ENCODE assay signal across 8 cellular contexts in the genomic region with DNA sequence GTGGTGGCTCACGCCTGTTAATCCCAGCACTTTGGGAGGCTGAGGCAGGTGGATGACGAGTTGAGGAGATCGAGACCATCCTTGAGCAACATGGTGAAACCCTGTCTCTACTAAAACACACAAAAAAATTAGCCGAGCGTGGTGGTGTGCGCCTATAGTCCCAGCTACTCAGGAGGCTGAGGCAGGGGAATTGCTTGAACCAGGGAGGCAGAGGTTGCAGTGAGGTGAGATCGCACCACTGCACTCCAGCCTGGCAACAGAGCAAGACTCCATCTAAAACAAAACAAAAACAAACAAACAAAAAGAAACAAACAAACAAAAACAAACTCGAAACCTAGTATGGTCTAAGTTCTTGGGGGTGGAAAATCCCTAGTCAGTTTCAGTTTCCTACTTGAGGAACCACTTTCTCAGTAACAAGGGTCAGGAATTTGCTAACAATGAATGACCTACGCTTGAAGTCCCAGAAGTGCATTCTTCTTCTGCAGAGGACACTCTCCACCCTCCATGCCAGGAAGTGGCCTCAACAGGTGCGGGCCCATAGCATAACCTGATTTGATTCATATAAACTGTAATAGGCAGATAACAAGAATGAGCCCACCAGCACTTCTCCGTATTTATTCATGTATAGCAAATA. TPM values are rescaled to one million over a fixed set of nuclear protein-coding genes. Genes with fewer than 3 reads are reported as not detected.
DNase-seq lines count a peak whose midpoint lies in the region; ATAC-seq, FAIRE-seq and TF ChIP-seq lines count a peak whose summit lies in the region.
"Not testable (repeated sequence)": the region's sequence is repeated elsewhere in the genome, so short reads cannot be mapped to it uniquely, and the experiment has no call there.

No MANE protein-coding gene starts in this region.

- ATAC-seq in CD4-positive, CD25-positive, alpha-beta regulatory T cell (ENCODE audit: low read depth in 2 of 2); activated T-cell treated with anti-CD3 and anti-CD28 coated beads, Interleukin-2, amount 50 U/mL, for 4 hours: not testable (repeated sequence)

- H4K20me1 ChIP-seq in PC-9 (ENCODE audit: insufficient read depth); neural progenitor cell (ENCODE audit: low read depth): not testable (repeated sequence)

- not testable (repeated sequence) for H3K27me3 ChIP-seq in CD4-positive, CD25-positive, alpha-beta regulatory T cell (ENCODE audit: control insufficient read depth, insufficient read depth, low read length); PC-9 (ENCODE audit: insufficient read depth, low read depth); colonic mucosa; thyroid gland
- H3K27me3 ChIP-seq in neural progenitor cell: peaks cover 32% of the 10 kb centered on the region

- H2AFZ ChIP-seq in PC-9; neural progenitor cell (replicated peaks): not testable (repeated sequence)

- 62 to 65% methylated on average over 11 of the region's 11 CpGs for WGBS in thyroid gland, 2 donors

- not testable (repeated sequence) for TF ChIP-seq POLR2A in thyroid gland (IDR thresholded peaks at IDR 0.05)

- H3K4me1 Mint-ChIP-seq in CD4-positive, CD25-positive, alpha-beta regulatory T cell: peaks cover 32 to 80% (median 63%) of the 10 kb centered on the region in 4 donors
- H3K4me1 Mint-ChIP-seq in activated T-cell treated with anti-CD3 and anti-CD28 coated beads, Interleukin-2, amount 50 U/mL, for 4 hours (ENCODE audit: low read depth): peaks cover 76% of the 10 kb centered on the region
- peaks cover 22% of the 10 kb centered on the region for H3K4me1 Mint-ChIP-seq in neural progenitor cell

- H3K79me2 ChIP-seq in PC-9 (ENCODE audit: low read depth); neural progenitor cell (ENCODE audit: low read depth): not testable (repeated sequence)

- DNase-seq in CD4-positive, CD25-positive, alpha-beta regulatory T cell; GM19239 (ENCODE audit: insufficient read length, low spot score); PC-9; activated T-cell treated with anti-CD3 and anti-CD28 coated beads, Interleukin-2, amount 50 U/mL, for 4 hours; colonic mucosa; neural progenitor cell (ENCODE audit: low spot score): not testable (repeated sequence)
- DNase-seq in kidney tubule cell (ENCODE audit: low spot score) (peak; percentile 25), thyroid gland (peak; percentile 41 to 47)

- not testable (repeated sequence) for H3K9me2 ChIP-seq in PC-9 (ENCODE audit: insufficient read depth)

- H3K4me3 Mint-ChIP-seq in CD4-positive, CD25-positive, alpha-beta regulatory T cell: peak overlapping the region; percentile 93 to 100 (median 95)
- H3K4me3 Mint-ChIP-seq in activated T-cell treated with anti-CD3 and anti-CD28 coated beads, Interleukin-2, amount 50 U/mL, for 4 hours: peak overlapping the region; percentile 95
- peak overlapping the region; percentile 61 for H3K4me3 Mint-ChIP-seq in neural progenitor cell

- peaks cover 60% of the 10 kb centered on the region for H3K4me1 ChIP-seq in CD4-positive, CD25-positive, alpha-beta regulatory T cell (ENCODE audit: control insufficient read depth, insufficient read depth, low read length, poor library complexity, severe bottlenecking)
- H3K4me1 ChIP-seq in PC-9 (replicated peaks; ENCODE audit: insufficient read depth) (peaks cover 24% of the 10 kb centered on the region), thyroid gland (peaks cover 13 to 31% of the 10 kb centered on the region in 2 donors)
- not testable (repeated sequence) for H3K4me1 ChIP-seq in colonic mucosa, neural progenitor cell

- not testable (repeated sequence) for H3K27me3 Mint-ChIP-seq in CD4-positive, CD25-positive, alpha-beta regulatory T cell; activated T-cell treated with anti-CD3 and anti-CD28 coated beads, Interleukin-2, amount 50 U/mL, for 4 hours (ENCODE audit: low read depth)
- H3K27me3 Mint-ChIP-seq in neural progenitor cell (ENCODE audit: insufficient read depth, low read depth): peaks cover 15% of the 10 kb centered on the region

- not testable (repeated sequence) for H3K9me3 Mint-ChIP-seq in CD4-positive, CD25-positive, alpha-beta regulatory T cell; activated T-cell treated with anti-CD3 and anti-CD28 coated beads, Interleukin-2, amount 50 U/mL, for 4 hours; neural progenitor cell

- not testable (repeated sequence) for H3K4me2 ChIP-seq in PC-9, neural progenitor cell

- peaks cover 11% of the 10 kb centered on the region for H3K36me3 ChIP-seq in CD4-positive, CD25-positive, alpha-beta regulatory T cell (ENCODE audit: control insufficient read depth, insufficient read depth, low read length)
- H3K36me3 ChIP-seq in PC-9 (ENCODE audit: low read depth); neural progenitor cell: not testable (repeated sequence)
- H3K36me3 ChIP-seq in colonic mucosa: peaks cover 11% of the 10 kb centered on the region
- peaks cover 13 to 14% of the 10 kb centered on the region in 2 donors for H3K36me3 ChIP-seq in thyroid gland

- peak; percentile 79 for FAIRE-seq in GM19239 (lab: Jason Lieb, UNC)

- H3K27ac Mint-ChIP-seq in CD4-positive, CD25-positive, alpha-beta regulatory T cell: peak overlapping the region; percentile 82 to 96 (median 96)
- H3K27ac Mint-ChIP-seq in neural progenitor cell: not testable (repeated sequence)

- H3K9ac ChIP-seq in colonic mucosa (ENCODE audit: low read depth in 2 of 2, low read length in 2 of 2); neural progenitor cell: not testable (repeated sequence)

- intact Hi-C loops in PC-9 (cut with micrococcal nuclease; ENCODE audit: unreplicated experiment) (loop anchor here (5.0 kb wide), 4 partner anchors 259 to 1136 kb away; partner anchors contain the start of genes POLQ and SEMA5B), colonic mucosa (cut with DNase I) (loop anchor here (10.0 kb wide), 1 partner anchor 228 kb away; no protein-coding TSS in a partner anchor), thyroid gland (cut with DNase I) (loop anchor here (10.0 kb wide), 1 partner anchor 268 kb away; the partner anchor contains the start of gene WDR5B)

- not testable (repeated sequence) for H3K9me3 ChIP-seq in CD4-positive, CD25-positive, alpha-beta regulatory T cell (ENCODE audit: control insufficient read depth in 2 of 2, low read length in 2 of 2); PC-9 (ENCODE audit: insufficient read depth, low read depth); colonic mucosa; neural progenitor cell (ENCODE audit: low read depth); thyroid gland

- peak overlapping the region; percentile 95 for H3K27ac ChIP-seq in CD4-positive, CD25-positive, alpha-beta regulatory T cell (ENCODE audit: insufficient read depth, low read length, poor library complexity, severe bottlenecking)
- H3K27ac ChIP-seq in PC-9, colonic mucosa, neural progenitor cell: not testable (repeated sequence)
- peak overlapping the region; percentile 65 to 98 (median 70) for H3K27ac ChIP-seq in thyroid gland

- peak overlapping the region; percentile 22 for H3K4me3 ChIP-seq in CD4-positive, CD25-positive, alpha-beta regulatory T cell (ENCODE audit: low read depth, low read length)
- H3K4me3 ChIP-seq in PC-9; neural progenitor cell; thyroid gland (replicated peaks in 1 of 3): not testable (repeated sequence)
- peak overlapping the region; percentile 84 for H3K4me3 ChIP-seq in colonic mucosa

- not testable (repeated sequence) for TF ChIP-seq CTCF in PC-9 (conservative IDR thresholded peaks at IDR 0.05); colonic mucosa (IDR thresholded peaks at IDR 0.05); neural progenitor cell (IDR thresholded peaks at IDR 0.05); thyroid gland (IDR thresholded peaks at IDR 0.05)

- TSS peak; percentile 29 for BruUV-seq in PC-9 (replicated peaks; lab: Mats Ljungman, UMichigan)

- peaks cover 27% of the 10 kb centered on the region for H3K36me3 Mint-ChIP-seq in CD4-positive, CD25-positive, alpha-beta regulatory T cell
- peaks cover 14% of the 10 kb centered on the region for H3K36me3 Mint-ChIP-seq in activated T-cell treated with anti-CD3 and anti-CD28 coated beads, Interleukin-2, amount 50 U/mL, for 4 hours (ENCODE audit: insufficient read depth)
- not testable (repeated sequence) for H3K36me3 Mint-ChIP-seq in neural progenitor cell

- peaks cover 14% of the 10 kb centered on the region; the same call in 1 of the 2 replicates for H3F3A ChIP-seq in PC-9 (ENCODE audit: insufficient read depth, low read depth)
- H3F3A ChIP-seq in neural progenitor cell (ENCODE audit: low read depth): peaks cover 11% of the 10 kb centered on the region

- CTCF ChIA-PET in PC-9 (lab: Charles Lee): not testable (repeated sequence)

- POLR2A ChIA-PET in PC-9 (lab: Charles Lee; ENCODE audit: unreplicated experiment): not testable (repeated sequence)

RNA-seq across cellular contexts. Expression of gene PARP14, which starts 2.3 kb away (rescaled TPM):
- total RNA-seq in CD4-positive, CD25-positive, alpha-beta regulatory T cell: 89.7 TPM
- 10 to 100 TPM; 14.2 to 20.3 (median 17.6) TPM for polyA plus RNA-seq in CD4-positive, CD25-positive, alpha-beta regulatory T cell
- 31.6 and 33.3 TPM in 2 replicates for total RNA-seq in PC-9 (2021)
- total RNA-seq in activated T-cell treated with anti-CD3 and anti-CD28 coated beads, Interleukin-2, amount 50 U/mL, for 4 hours: 10 to 100 TPM; 22.8 to 48.9 (median 23.5) TPM
- total RNA-seq in colonic mucosa: 10 to 100 TPM; 22.8 to 35.9 TPM
- 2.6 and 6.1 TPM in 2 replicates for total RNA-seq in neural progenitor cell (ENCODE audit: low replicate concordance)
- total RNA-seq in thyroid gland: 100 to 1,000 TPM in 1 of 4 donors, 10 to 100 TPM in 3; 44.5 to 107 (median 69.4) TPM
